Comparison of ENCODE assay signal across 10 cellular contexts in genomic region chr22:42961815-42962214, GRCh38. TPM values are rescaled to one million over a fixed set of nuclear protein-coding genes. Genes with fewer than 3 reads are reported as not detected.
DNase-seq lines count a peak whose midpoint lies in the region; FAIRE-seq and TF ChIP-seq lines count a peak whose summit lies in the region.
"Had no signal": no experiment of that assay in that cellular context is flagged by ENCODE, and none has a peak within 500 bp of the region (broad histone marks: within the 10 kb centered on the region; RNA-seq: fewer than 3 reads in every experiment).

No MANE protein-coding gene starts in this region.

- no peak overlapping the region for H3K9ac ChIP-seq in rectal smooth muscle tissue (ENCODE audit: low read length)

- FAIRE-seq in H54 (lab: Jason Lieb, UNC) = no peak

- H3K27me3 ChIP-seq in esophagus (ENCODE audit: control insufficient read depth in 1 of 2, insufficient read depth in 2 of 2, low read length in 2 of 2) = no peaks in the 10 kb centered on the region
- H3K27me3 ChIP-seq in rectal smooth muscle tissue (ENCODE audit: control insufficient read depth, insufficient read depth, low read length) = no peaks in the 10 kb centered on the region
- H3K27me3 ChIP-seq: MG63 had no signal

- H3K36me3 ChIP-seq in esophagus (ENCODE audit: control insufficient read depth in 2 of 2, insufficient read depth in 2 of 2, low read length in 1 of 2) (peaks cover 0 to 2% of the 10 kb centered on the region in 2 donors), rectal smooth muscle tissue (ENCODE audit: control insufficient read depth, insufficient read depth, low read length) (no peaks in the 10 kb centered on the region)

- H3K4me1 ChIP-seq in esophagus (ENCODE audit: control insufficient read depth in 2 of 2, insufficient read depth in 2 of 2, low read length in 1 of 2) = peaks cover 5 to 6% of the 10 kb centered on the region in 2 donors
- H3K4me1 ChIP-seq in rectal smooth muscle tissue (ENCODE audit: control insufficient read depth, insufficient read depth, low read length) = peaks cover 35% of the 10 kb centered on the region

- no peak for TF ChIP-seq POLR2A in H54 (IDR thresholded peaks at IDR 0.05; ENCODE audit: low read depth, low read length)

- H3K27ac ChIP-seq in esophagus (ENCODE audit: low read depth in 2 of 2, low read length in 1 of 2) (peak overlapping the region; percentile 40 to 49), rectal smooth muscle tissue (ENCODE audit: low read depth, low read length) (peak overlapping the region; percentile 22)

- DNase-seq in GF-D8 (lab: John Stamatoyannopoulos, UW) = peak; percentile 69
- DNase-seq in NOMO-1 treated with dmso at 0.1 percent for 144 hours (lab: John Stamatoyannopoulos, UW; ENCODE audit: unreplicated experiment) = peak; percentile 15
- DNase-seq in T-helper 1 cell = no peak
- no peak for DNase-seq in NCI-H1436 treated with DMSO at 0.1 percent for 48 hours (lab: John Stamatoyannopoulos, UW)
- DNase-seq in superior temporal gyrus (ENCODE audit: extremely low spot score) = no peak
- DNase-seq in H54 (ENCODE audit: insufficient read length, low spot score) = no peak
- DNase-seq: dermis blood vessel endothelial cell, MG63 had no signal

- no peaks in the 10 kb centered on the region for H3K9me3 ChIP-seq in esophagus (ENCODE audit: control insufficient read depth in 2 of 2, insufficient read depth in 1 of 2, low read depth in 1 of 2, low read length in 1 of 2)
- H3K9me3 ChIP-seq: MG63 had no signal

- WGBS in esophagus, 2 donors = 52 to 60% methylated on average over 6 of the region's 6 CpGs

- no peak overlapping the region for H3K4me3 ChIP-seq in esophagus (ENCODE audit: low read depth in 1 of 2, low read length in 2 of 2)
- H3K4me3 ChIP-seq in rectal smooth muscle tissue (ENCODE audit: low read length) = no peak overlapping the region
- H3K4me3 ChIP-seq: MG63 had no signal

RNA-seq across cellular contexts. Expression of gene PACSIN2, which starts 53.1 kb away (rescaled TPM):
- polyA plus RNA-seq in esophagus = 10 to 100 TPM; 17.1 to 20.3 TPM

Comparison
In these comparisons a context has a peak if more than half of its experiments do, and no peak if none do; other contexts are left out.
1. DNase-seq: peak in GF-D8 (single experiment) and NOMO-1 treated with dmso at 0.1 percent for 144 hours (single experiment); none in T-helper 1 cell (0 of 5), NCI-H1436 treated with DMSO at 0.1 percent for 48 hours (single experiment), superior temporal gyrus (single experiment) and H54 (single experiment).